21 cellular contexts compared by ENCODE assay signal in genomic region chr2:196331816-196332215, GRCh38.
DNase-seq lines count a peak whose midpoint lies in the region; ATAC-seq and TF ChIP-seq lines count a peak whose summit lies in the region.
"Had no signal": no experiment of that assay in that cellular context is flagged by ENCODE, and none has a peak within 500 bp of the region (broad histone marks: within the 10 kb centered on the region; RNA-seq: fewer than 3 reads in every experiment).

No MANE protein-coding gene starts in this region.

- no peaks in the 10 kb centered on the region for H3K9me3 ChIP-seq in Panc1 (ENCODE audit: control insufficient read depth, insufficient read depth, low read depth, low read length)
- H3K9me3 ChIP-seq: A549, neutrophil had no signal

- no peaks in the 10 kb centered on the region for H3K9me3 Mint-ChIP-seq in activated naive CD8-positive, alpha-beta T cell treated with anti-CD3 and anti-CD28 coated beads, Interleukin-2, amount 50 U/mL, for 24 hours
- H3K9me3 Mint-ChIP-seq in activated naive CD8-positive, alpha-beta T cell treated with anti-CD3 and anti-CD28 coated beads for 36 hours = no peaks in the 10 kb centered on the region
- H3K9me3 Mint-ChIP-seq: brain; dendritic cell treated with granulocyte-macrophage colony-stimulating factor and Interleukin-4, amounts not matched to agents 40 ng/mL and 50 ng/mL, for 4 days; IgD-negative memory B cell had no signal

- POLR2A ChIA-PET in Panc1 (lab: Charles Lee) = no interaction called here

- H3K27me3 ChIP-seq in Panc1 (ENCODE audit: control insufficient read depth, insufficient read depth, low read length) = no peaks in the 10 kb centered on the region
- H3K27me3 ChIP-seq: neutrophil had no signal

- TF ChIP-seq CTCF in Panc1 (IDR thresholded peaks at IDR 0.05) (no peak), fibroblast of mammary gland (conservative IDR thresholded peaks at IDR 0.05; ENCODE audit: control insufficient read depth, insufficient read depth, low read depth, low read length) (no peak)

- no peaks in the 10 kb centered on the region for H3K36me3 Mint-ChIP-seq in activated naive CD8-positive, alpha-beta T cell treated with anti-CD3 and anti-CD28 coated beads, Interleukin-2, amount 50 U/mL, for 24 hours (ENCODE audit: low read depth)
- H3K36me3 Mint-ChIP-seq in activated naive CD8-positive, alpha-beta T cell treated with anti-CD3 and anti-CD28 coated beads for 36 hours = peaks cover 2% of the 10 kb centered on the region
- H3K36me3 Mint-ChIP-seq: activated CD8-positive, alpha-beta memory T cell treated with anti-CD3 and anti-CD28 coated beads, Interleukin-2, amount 10 ng/mL, durations not matched to agents 7 days and 5 days; activated naive CD8-positive, alpha-beta T cell; brain; IgD-negative memory B cell had no signal

- in situ Hi-C loops in Panc1 (cut with HindIII; ENCODE audit: low pct_unique_long_range_greater_than_20kb, low sequenced_read_pairs) = no loop called here

- no peaks in the 10 kb centered on the region for H3K36me3 ChIP-seq in Panc1 (ENCODE audit: control insufficient read depth, insufficient read depth, low read length)
- H3K36me3 ChIP-seq: neutrophil had no signal

- no peak for DNase-seq in activated naive CD8-positive, alpha-beta T cell treated with anti-CD3 and anti-CD28 coated beads, Interleukin-2, amount 50 U/mL, for 24 hours
- DNase-seq in activated naive CD8-positive, alpha-beta T cell treated with anti-CD3 and anti-CD28 coated beads for 36 hours = no peak
- no peak for DNase-seq in Panc1 (ENCODE audit: low read depth, low spot score)
- DNase-seq in fibroblast of mammary gland (ENCODE audit: low read depth) = peak; percentile 61
- no peak for DNase-seq in stimulated activated naive CD8-positive, alpha-beta T cell treated with anti-CD3 and anti-CD28 coated beads, Interleukin-15, Interleukin-2, amounts not matched to agents 100 U/mL and 50 U/mL, for 24 hours
- DNase-seq in 8988T = no peak
- DNase-seq: activated CD8-positive, alpha-beta memory T cell treated with anti-CD3 and anti-CD28 coated beads, Interleukin-2, amount 10 ng/mL, durations not matched to agents 7 days and 5 days; NCI-H1417 treated with DMSO at 0.1 percent for 48 hours; NCI-H2171; Right ventricle myocardium superior; stimulated activated CD8-positive, alpha-beta memory T cell treated with anti-CD3 and anti-CD28 coated beads, Interleukin-4, amount 100 ng/mL, for 48 hours; SW 1271 had no signal

- peak; percentile 21 for ATAC-seq in activated naive CD8-positive, alpha-beta T cell treated with anti-CD3 and anti-CD28 coated beads, Interleukin-2, amount 50 U/mL, for 24 hours
- no peak for ATAC-seq in Panc1
- ATAC-seq in stimulated activated naive CD8-positive, alpha-beta T cell treated with anti-CD3 and anti-CD28 coated beads, Interleukin-15, Interleukin-2, amounts not matched to agents 100 U/mL and 50 U/mL, for 24 hours = peak; percentile 43
- no peak for ATAC-seq in GM21526 (IDR thresholded peaks at IDR 0.05; ENCODE audit: low FRiP score, unreplicated experiment)
- ATAC-seq in HG03457 (IDR thresholded peaks at IDR 0.05; ENCODE audit: unreplicated experiment) = no peak
- ATAC-seq: activated CD8-positive, alpha-beta memory T cell treated with anti-CD3 and anti-CD28 coated beads, Interleukin-2, amount 10 ng/mL, durations not matched to agents 7 days and 5 days had no signal

- peak overlapping the region; percentile 72; the same call in 1 of the 2 replicates for H3K27ac ChIP-seq in Panc1 (ENCODE audit: low read length)
- H3K27ac ChIP-seq: C4-2B, neutrophil had no signal

- peaks cover 38% of the 10 kb centered on the region for H3K4me1 ChIP-seq in Panc1 (ENCODE audit: control insufficient read depth, insufficient read depth, low read length)

- H3K27me3 Mint-ChIP-seq in activated naive CD8-positive, alpha-beta T cell treated with anti-CD3 and anti-CD28 coated beads, Interleukin-2, amount 50 U/mL, for 24 hours = no peaks in the 10 kb centered on the region
- peaks cover 4% of the 10 kb centered on the region for H3K27me3 Mint-ChIP-seq in activated naive CD8-positive, alpha-beta T cell treated with anti-CD3 and anti-CD28 coated beads for 36 hours
- H3K27me3 Mint-ChIP-seq: activated CD8-positive, alpha-beta memory T cell treated with anti-CD3 and anti-CD28 coated beads, Interleukin-2, amount 10 ng/mL, durations not matched to agents 7 days and 5 days; activated naive CD8-positive, alpha-beta T cell; brain; dendritic cell treated with granulocyte-macrophage colony-stimulating factor and Interleukin-4, amounts not matched to agents 40 ng/mL and 50 ng/mL, for 4 days had no signal

- intact Hi-C loops in Panc1 (cut with micrococcal nuclease; ENCODE audit: unreplicated experiment) = no loop called here

- no peak overlapping the region for H3K4me3 Mint-ChIP-seq in activated naive CD8-positive, alpha-beta T cell treated with anti-CD3 and anti-CD28 coated beads, Interleukin-2, amount 50 U/mL, for 24 hours
- no peak overlapping the region for H3K4me3 Mint-ChIP-seq in activated naive CD8-positive, alpha-beta T cell treated with anti-CD3 and anti-CD28 coated beads for 36 hours
- H3K4me3 Mint-ChIP-seq: activated CD8-positive, alpha-beta memory T cell treated with anti-CD3 and anti-CD28 coated beads, Interleukin-2, amount 10 ng/mL, durations not matched to agents 7 days and 5 days; activated naive CD8-positive, alpha-beta T cell; brain; dendritic cell treated with granulocyte-macrophage colony-stimulating factor and Interleukin-4, amounts not matched to agents 40 ng/mL and 50 ng/mL, for 4 days; IgD-negative memory B cell had no signal

- H3K4me1 Mint-ChIP-seq in activated naive CD8-positive, alpha-beta T cell treated with anti-CD3 and anti-CD28 coated beads, Interleukin-2, amount 50 U/mL, for 24 hours = peaks cover 21% of the 10 kb centered on the region
- peaks cover 16% of the 10 kb centered on the region for H3K4me1 Mint-ChIP-seq in activated naive CD8-positive, alpha-beta T cell treated with anti-CD3 and anti-CD28 coated beads for 36 hours

- H3K27ac Mint-ChIP-seq in activated naive CD8-positive, alpha-beta T cell treated with anti-CD3 and anti-CD28 coated beads, Interleukin-2, amount 50 U/mL, for 24 hours = no peak overlapping the region
- H3K27ac Mint-ChIP-seq in activated naive CD8-positive, alpha-beta T cell treated with anti-CD3 and anti-CD28 coated beads for 36 hours = no peak overlapping the region
- H3K27ac Mint-ChIP-seq: activated CD8-positive, alpha-beta memory T cell treated with anti-CD3 and anti-CD28 coated beads, Interleukin-2, amount 10 ng/mL, durations not matched to agents 7 days and 5 days; activated naive CD8-positive, alpha-beta T cell; brain; dendritic cell treated with granulocyte-macrophage colony-stimulating factor and Interleukin-4, amounts not matched to agents 40 ng/mL and 50 ng/mL, for 4 days; IgD-negative memory B cell had no signal

- CTCF ChIA-PET in Panc1 (lab: Charles Lee) = interaction anchor here (0.6 kb wide), 1 partner anchor 14 kb away, joined by 3 read pairs; no protein-coding TSS in a partner anchor

- H3K4me3 ChIP-seq in Panc1 (ENCODE audit: low read depth in 2 of 2, low read length in 2 of 2) (no peak overlapping the region), fibroblast of mammary gland (ENCODE audit: control insufficient read depth, low read depth, low read length) (no peak overlapping the region)
- H3K4me3 ChIP-seq: A549 had no signal

- no TSS peak for BruUV-seq in Panc1 (replicated peaks; lab: Mats Ljungman, UMichigan)

Comparison
In these comparisons a context has a peak if more than half of its experiments do, and no peak if none do; other contexts are left out.
1. ATAC-seq: peak in activated naive CD8-positive, alpha-beta T cell treated with anti-CD3 and anti-CD28 coated beads, Interleukin-2, amount 50 U/mL, for 24 hours (single experiment) and stimulated activated naive CD8-positive, alpha-beta T cell treated with anti-CD3 and anti-CD28 coated beads, Interleukin-15, Interleukin-2, amounts not matched to agents 100 U/mL and 50 U/mL, for 24 hours (single experiment); none in Panc1 (single experiment), GM21526 (single experiment) and HG03457 (single experiment).